In genomic region chr10:784377-784758, GRCh38 we compare ENCODE assay signal across 8 cellular contexts.
DNase-seq lines count a peak whose midpoint lies in the region; ATAC-seq and TF ChIP-seq lines count a peak whose summit lies in the region.

No MANE protein-coding gene starts in this region.

- peaks cover 10% of the 10 kb centered on the region for H3K79me1 ChIP-seq in trophoblast cell (ENCODE audit: low read length)

- no peak for TF ChIP-seq CTCF in fibroblast of pulmonary artery (IDR thresholded peaks at IDR 0.05; ENCODE audit: low read length, missing control alignments)

- H2AK5ac ChIP-seq in trophoblast cell (ENCODE audit: low read length): no peak overlapping the region

- ATAC-seq in HG02798 (IDR thresholded peaks at IDR 0.05; ENCODE audit: poor library complexity, unreplicated experiment): no peak

- WGBS in trophoblast cell (ENCODE audit: extremely low coverage, insufficient coverage, insufficient read length): no CpG with 5 or more reads among the region's 21 CpGs

- H3K23ac ChIP-seq in trophoblast cell (ENCODE audit: low read length): no peak overlapping the region

- H3K4ac ChIP-seq in trophoblast cell (ENCODE audit: low read depth, low read length): no peak overlapping the region

- H3K4me2 ChIP-seq in trophoblast cell (ENCODE audit: low read length): peak overlapping the region; percentile 76

- peak overlapping the region; percentile 45 for H4K12ac ChIP-seq in trophoblast cell (ENCODE audit: low read depth, low read length)

- no peaks in the 10 kb centered on the region for H3K27me3 ChIP-seq in trophoblast cell (ENCODE audit: insufficient read depth, low read length)

- H3K79me2 ChIP-seq in trophoblast cell (ENCODE audit: control insufficient read depth, insufficient read depth, low read length, poor library complexity): no peaks in the 10 kb centered on the region

- peaks cover 2% of the 10 kb centered on the region for H3K9me3 ChIP-seq in trophoblast cell (ENCODE audit: insufficient read depth, low read depth, low read length)

- H3K4me3 ChIP-seq in fibroblast of pulmonary artery (replicated peaks; ENCODE audit: low read depth, low read length) (peak overlapping the region; percentile 47), trophoblast cell (ENCODE audit: low read depth, low read length) (peak overlapping the region; percentile 6)

- H4K91ac ChIP-seq in trophoblast cell (ENCODE audit: low read depth, low read length): peak overlapping the region; percentile 40

- peak overlapping the region; percentile 32 for H2AFZ ChIP-seq in trophoblast cell (ENCODE audit: insufficient read depth, low read length, poor library complexity)

- DNase-seq in D341Med (ENCODE audit: low spot score) (peak; percentile 60), NCI-H2171 treated with DMSO at 0.1 percent for 48 hours (lab: John Stamatoyannopoulos, UW) (peak; percentile 23), fibroblast of pulmonary artery (ENCODE audit: low read depth) (no peak), trophoblast cell (peak; percentile 43), NCI-H1092 (lab: John Stamatoyannopoulos, UW) (no peak), LoVo (ENCODE audit: low spot score) (no peak), NOMO-1 treated with DMSO at 0.1 percent for 48 hours (lab: John Stamatoyannopoulos, UW; ENCODE audit: unreplicated experiment) (no peak)

- H3K4me1 ChIP-seq in trophoblast cell (ENCODE audit: control insufficient read depth in 1 of 2, insufficient read depth in 2 of 2, low read length in 2 of 2): peaks cover 8 to 10% of the 10 kb centered on the region in 2 experiments

- no peak overlapping the region for H3K9ac ChIP-seq in trophoblast cell (ENCODE audit: low read length)

- H2BK5ac ChIP-seq in trophoblast cell (ENCODE audit: low read depth, low read length, poor library complexity): no peak overlapping the region

- H2BK120ac ChIP-seq in trophoblast cell (ENCODE audit: insufficient read depth, low read length, poor library complexity): peak overlapping the region; percentile 49

- peak overlapping the region; percentile 2 for H4K8ac ChIP-seq in trophoblast cell (ENCODE audit: low read depth, low read length)

- peak overlapping the region; percentile 15 for H3K27ac ChIP-seq in trophoblast cell (ENCODE audit: low read depth, low read length)

- H3K14ac ChIP-seq in trophoblast cell (ENCODE audit: low read length): peak overlapping the region; percentile 21

- H3K36me3 ChIP-seq in trophoblast cell (ENCODE audit: control insufficient read depth in 1 of 2, insufficient read depth in 2 of 2, low read length in 2 of 2): no peaks in the 10 kb centered on the region

- peak overlapping the region; percentile 35 for H3K18ac ChIP-seq in trophoblast cell (ENCODE audit: low read length)

- H2BK12ac ChIP-seq in trophoblast cell (ENCODE audit: low read length): no peak overlapping the region

Comparison
In these comparisons a context has a peak if more than half of its experiments do, and no peak if none do; other contexts are left out.
1. DNase-seq: peak in D341Med (single experiment), NCI-H2171 treated with DMSO at 0.1 percent for 48 hours (single experiment) and trophoblast cell (2 of 2); none in fibroblast of pulmonary artery (single experiment), NCI-H1092 (single experiment), LoVo (single experiment) and NOMO-1 treated with DMSO at 0.1 percent for 48 hours (single experiment).